In genomic region chr3:127137757-127138536, GRCh38 we compare ENCODE assay signal across 14 cellular contexts. TPM values are rescaled to one million over a fixed set of nuclear protein-coding genes. Genes with fewer than 3 reads are reported as not detected.
DNase-seq lines count a peak whose midpoint lies in the region; ATAC-seq and TF ChIP-seq lines count a peak whose summit lies in the region.
"Had no signal": no experiment of that assay in that cellular context is flagged by ENCODE, and none has a peak within 500 bp of the region (broad histone marks: within the 10 kb centered on the region; RNA-seq: fewer than 3 reads in every experiment).

No MANE protein-coding gene starts in this region.

- DNase-seq in endodermal cell (peak; percentile 36), germinal center (ENCODE audit: low spot score) (no peak), left colon (no peak)
- no peak for DNase-seq in activated naive CD4-positive, alpha-beta T cell treated with anti-CD3 and anti-CD28 coated beads for 36 hours
- DNase-seq: Caco-2; CD4-positive, CD25-positive, alpha-beta regulatory T cell; NCI-H226; NK-92 treated with Interleukin-12 subunit alpha and Interleukin-12 subunit beta, amount 100 ng/mL, for 24 hours had no signal

- no peak overlapping the region for H3K27ac Mint-ChIP-seq in endodermal cell
- H3K27ac Mint-ChIP-seq in activated naive CD4-positive, alpha-beta T cell treated with anti-CD3 and anti-CD28 coated beads for 36 hours: no peak overlapping the region
- H3K27ac Mint-ChIP-seq: CD4-positive, CD25-positive, alpha-beta regulatory T cell had no signal

- peaks cover 14% of the 10 kb centered on the region for H3K4me1 Mint-ChIP-seq in endodermal cell
- peaks cover 6% of the 10 kb centered on the region for H3K4me1 Mint-ChIP-seq in activated naive CD4-positive, alpha-beta T cell treated with anti-CD3 and anti-CD28 coated beads for 36 hours (ENCODE audit: low read depth)

- no peaks in the 10 kb centered on the region for H3K36me3 ChIP-seq in BLaER1
- no peaks in the 10 kb centered on the region for H3K36me3 ChIP-seq in HEK293 (ENCODE audit: control insufficient read depth in 2 of 2, insufficient read depth in 1 of 2, low read length in 2 of 2)
- no peaks in the 10 kb centered on the region for H3K36me3 ChIP-seq in endodermal cell (ENCODE audit: control insufficient read depth, insufficient read depth, low read length)
- H3K36me3 ChIP-seq in parathyroid adenoma (ENCODE audit: control insufficient read depth, insufficient read depth, low read length): no peaks in the 10 kb centered on the region
- H3K36me3 ChIP-seq: HAP-1, SJSA1 had no signal

- H3K4me2 ChIP-seq in BLaER1 (0 out of 2 replicates have a peak overlapping the region, but pooled peaks have one; percentile 0), parathyroid adenoma (ENCODE audit: low read length) (no peak overlapping the region)

- H3K4me3 ChIP-seq in BLaER1 (no peak overlapping the region), HEK293 (ENCODE audit: low read depth, low read length) (no peak overlapping the region), endodermal cell (ENCODE audit: low read length) (no peak overlapping the region), parathyroid adenoma (ENCODE audit: low read depth, low read length) (no peak overlapping the region)
- H3K4me3 ChIP-seq: HAP-1, SJSA1 had no signal

- H3K9ac ChIP-seq in BLaER1: no peak overlapping the region
- no peak overlapping the region for H3K9ac ChIP-seq in endodermal cell (ENCODE audit: extremely low read depth, low read length, poor library complexity, severe bottlenecking)
- no peak overlapping the region for H3K9ac ChIP-seq in parathyroid adenoma

- no peaks in the 10 kb centered on the region for H3K9me3 ChIP-seq in BLaER1
- no peaks in the 10 kb centered on the region for H3K9me3 ChIP-seq in HEK293 (ENCODE audit: control insufficient read depth, insufficient read depth, low read depth, low read length)
- H3K9me3 ChIP-seq in endodermal cell (ENCODE audit: control insufficient read depth, low read length): no peaks in the 10 kb centered on the region
- H3K9me3 ChIP-seq in parathyroid adenoma (ENCODE audit: control insufficient read depth, low read length): no peaks in the 10 kb centered on the region
- H3K9me3 ChIP-seq: Caco-2, HAP-1, SJSA1 had no signal

- H3K4me1 ChIP-seq in BLaER1 (no peaks in the 10 kb centered on the region), HEK293 (ENCODE audit: control insufficient read depth, insufficient read depth, low read length) (peaks cover 3% of the 10 kb centered on the region; the same call in 1 of the 2 replicates), endodermal cell (ENCODE audit: control insufficient read depth, insufficient read depth, low read length) (peaks cover 5% of the 10 kb centered on the region), parathyroid adenoma (peaks cover 8% of the 10 kb centered on the region)
- H3K4me1 ChIP-seq: SJSA1 had no signal

- H3K27me3 Mint-ChIP-seq in endodermal cell (ENCODE audit: insufficient read depth): peaks cover 46% of the 10 kb centered on the region
- H3K27me3 Mint-ChIP-seq in activated naive CD4-positive, alpha-beta T cell treated with anti-CD3 and anti-CD28 coated beads for 36 hours (ENCODE audit: low read depth): peaks cover 34% of the 10 kb centered on the region

- CTCF ChIA-PET in HEK293 (lab: Yijun Ruan, JAX): no interaction called here
- CTCF ChIA-PET in activated naive CD4-positive, alpha-beta T cell treated with anti-CD3 and anti-CD28 coated beads for 36 hours (lab: Charles Lee): no interaction called here

- 91 to 97% methylated on average over 4 to 11 of the region's 11 CpGs for WGBS in endodermal cell (ENCODE audit: insufficient coverage in 1 of 2, insufficient read length in 1 of 2), 2 experiments

- H3K79me2 ChIP-seq in parathyroid adenoma: no peaks in the 10 kb centered on the region

- no peaks in the 10 kb centered on the region for H3K36me3 Mint-ChIP-seq in endodermal cell (ENCODE audit: low read depth)
- no peaks in the 10 kb centered on the region for H3K36me3 Mint-ChIP-seq in activated naive CD4-positive, alpha-beta T cell treated with anti-CD3 and anti-CD28 coated beads for 36 hours (ENCODE audit: low read depth)
- H3K36me3 Mint-ChIP-seq: CD4-positive, CD25-positive, alpha-beta regulatory T cell had no signal

- H4K20me1 ChIP-seq in BLaER1: 0 out of 2 replicates have a peak, but pooled peaks cover 6% of the 10 kb centered on the region

- ATAC-seq in left colon: no peak

- TF ChIP-seq CTCF in HEK293 (tag by site-specific recombination; IDR thresholded peaks at IDR 0.05) (no peak), endodermal cell (conservative IDR thresholded peaks at IDR 0.05) (no peak), parathyroid adenoma (IDR thresholded peaks at IDR 0.05) (no peak)

- POLR2A ChIA-PET in HEK293 (lab: Yijun Ruan, JAX): no interaction called here

- peak overlapping the region; percentile 23 for H2AFZ ChIP-seq in parathyroid adenoma

- H3K27me3 ChIP-seq in BLaER1 (peaks cover 15% of the 10 kb centered on the region), endodermal cell (ENCODE audit: control insufficient read depth, insufficient read depth, low read length, poor library complexity, severe bottlenecking) (peaks cover 41% of the 10 kb centered on the region), parathyroid adenoma (ENCODE audit: control insufficient read depth, insufficient read depth, low read length) (no peaks in the 10 kb centered on the region)

- H3K4me3 Mint-ChIP-seq in endodermal cell: no peak overlapping the region
- H3K4me3 Mint-ChIP-seq in activated naive CD4-positive, alpha-beta T cell treated with anti-CD3 and anti-CD28 coated beads for 36 hours: no peak overlapping the region
- H3K4me3 Mint-ChIP-seq: CD4-positive, CD25-positive, alpha-beta regulatory T cell had no signal

- intact Hi-C loops in left colon (cut with DNase I, micrococcal nuclease): no loop called here
- intact Hi-C loops in activated naive CD4-positive, alpha-beta T cell treated with anti-CD3 and anti-CD28 coated beads for 36 hours (cut with micrococcal nuclease): no loop called here

- H3K9me3 Mint-ChIP-seq in endodermal cell: peaks cover 1% of the 10 kb centered on the region
- H3K9me3 Mint-ChIP-seq in activated naive CD4-positive, alpha-beta T cell treated with anti-CD3 and anti-CD28 coated beads for 36 hours: peaks cover under 1% of the 10 kb centered on the region

- H3K27ac ChIP-seq in BLaER1: no peak overlapping the region
- no peak overlapping the region for H3K27ac ChIP-seq in HEK293 (ENCODE audit: extremely low read depth, low read depth, low read length)
- no peak overlapping the region for H3K27ac ChIP-seq in endodermal cell (ENCODE audit: low read depth, low read length)
- H3K27ac ChIP-seq in parathyroid adenoma: no peak overlapping the region
- H3K27ac ChIP-seq: HL-60, SJSA1 had no signal

TF ChIP-seq in HEK293, 187 proteins besides CTCF, POLR2A, EP300 and RAD21:
- TF ChIP-seq ZNF433 (tag by site-specific recombination; IDR thresholded peaks at IDR 0.05; ENCODE audit: low read depth): no peak
- no peak for TF ChIP-seq ZNF48 (tag by site-specific recombination; IDR thresholded peaks at IDR 0.05)
- TF ChIP-seq ZFHX2 (tag by site-specific recombination; conservative IDR thresholded peaks at IDR 0.05): peak; percentile 35
- no peak for TF ChIP-seq SCRT1 (tag by site-specific recombination; IDR thresholded peaks at IDR 0.05; ENCODE audit: borderline replicate concordance)

RNA-seq across cellular contexts. Expression of gene PRR23E, which starts 55.0 kb away (rescaled TPM):
- not detected for total RNA-seq in endodermal cell
- polyA plus RNA-seq in endodermal cell (2013, experiment 1 of 2): not detected
- polyA plus RNA-seq in endodermal cell (2013, experiment 2 of 2): not detected
- not detected for total RNA-seq in left colon
- total RNA-seq in activated naive CD4-positive, alpha-beta T cell treated with anti-CD3 and anti-CD28 coated beads for 36 hours: not detected
- total RNA-seq: Caco-2; CD4-positive, CD25-positive, alpha-beta regulatory T cell; SJSA1 had no signal
- polyA plus RNA-seq: CD4-positive, CD25-positive, alpha-beta regulatory T cell had no signal
